1 cellular context compared by ENCODE assay signal in genomic region chr2:176001903-176002683, GRCh38.
TF ChIP-seq lines count a peak whose summit lies in the region.

LNPK (minus strand) TSS chr2:176002267; CDS start chr2:175995584, 6,683 bp downstream.

TF ChIP-seq in K562, 482 proteins besides CTCF, POLR2A, EP300 and RAD21 (continued from another document and continues in another):
- TF ChIP-seq ZBTB26 (CRISPR knock-in tag; IDR thresholded peaks at IDR 0.05) (no peak), ERF (CRISPR knock-in tag; IDR thresholded peaks at IDR 0.05) (peak; percentile 73), CBFB (CRISPR knock-in tag; IDR thresholded peaks at IDR 0.05) (no peak), ZNF507 (tag; conservative IDR thresholded peaks at IDR 0.05) (no peak), MED1 (CRISPR knock-in tag; IDR thresholded peaks at IDR 0.05; ENCODE audit: borderline replicate concordance) (no peak), ZBTB7A (IDR thresholded peaks at IDR 0.05; ENCODE audit: borderline replicate concordance, control insufficient read depth, low read depth, low read length) (peak; percentile 69; the same call in 1 of the 2 replicates), GABPB1 (CRISPR knock-in tag; IDR thresholded peaks at IDR 0.05) (peak; percentile 58), GMEB1 (CRISPR knock-in tag; IDR thresholded peaks at IDR 0.05) (peak; percentile 69; the same call in 1 of the 2 replicates), THRB (CRISPR knock-in tag; conservative IDR thresholded peaks at IDR 0.05) (0 out of 2 replicates have a peak, but pooled peaks have one; percentile 2), DMBX1 (CRISPR knock-in tag; IDR thresholded peaks at IDR 0.05; ENCODE audit: borderline replicate concordance) (0 out of 2 replicates have a peak, but pooled peaks have one; percentile 54), BRD4 (IDR thresholded peaks at IDR 0.05) (peak; percentile 70), VEZF1 (CRISPR knock-in tag; IDR thresholded peaks at IDR 0.05) (peak; percentile 71), RBM34 (IDR thresholded peaks at IDR 0.05; ENCODE audit: borderline replicate concordance, insufficient read depth, low read length) (no peak), KLF6 (CRISPR knock-in tag; IDR thresholded peaks at IDR 0.05; ENCODE audit: borderline replicate concordance) (0 out of 2 replicates have a peak, but pooled peaks have one; percentile 42), ZNF311 (CRISPR knock-in tag; IDR thresholded peaks at IDR 0.05) (no peak), NR3C1 (CRISPR knock-in tag; IDR thresholded peaks at IDR 0.05) (no peak), MLLT1 (IDR thresholded peaks at IDR 0.05) (peak in 1 of 2 experiments; percentile 56; a peak in 1 of 4 replicates), MAFG (tag; conservative IDR thresholded peaks at IDR 0.05) (no peak), LEF1 (IDR thresholded peaks at IDR 0.05) (no peak), ZSCAN32 (CRISPR knock-in tag; IDR thresholded peaks at IDR 0.05) (no peak), PHF21A (IDR thresholded peaks at IDR 0.05; ENCODE audit: borderline replicate concordance, low read depth) (no peak; the same call in 1 of the 2 replicates), MBD1 (CRISPR knock-in tag; IDR thresholded peaks at IDR 0.05) (no peak), RUNX1 (IDR thresholded peaks at IDR 0.05; ENCODE audit: low read depth) (no peak), ZNF133 (CRISPR knock-in tag; IDR thresholded peaks at IDR 0.05) (no peak), TFAP4 (CRISPR knock-in tag; IDR thresholded peaks at IDR 0.05; ENCODE audit: borderline replicate concordance) (peak; percentile 82), MTA2 (IDR thresholded peaks at IDR 0.05; ENCODE audit: low read depth) (no peak), HNRNPL (IDR thresholded peaks at IDR 0.05; ENCODE audit: low read depth, low read length) (peak; percentile 59; the same call in 1 of the 2 replicates), ZNF316 (IDR thresholded peaks at IDR 0.05) (no peak), MLX (CRISPR knock-in tag; conservative IDR thresholded peaks at IDR 0.05) (no peak), CTCFL (IDR thresholded peaks at IDR 0.05; ENCODE audit: borderline replicate concordance, insufficient read depth, low read depth, low read length, poor library complexity, severe bottlenecking) (no peak), HES1 (IDR thresholded peaks at IDR 0.05; ENCODE audit: low read depth) (0 out of 2 replicates have a peak, but pooled peaks have one; percentile 14), MCM3 (IDR thresholded peaks at IDR 0.05) (no peak), SRSF7 (optimal IDR thresholded peaks at IDR 0.05; ENCODE audit: low read depth, low read length) (no peak), CHD1 (IDR thresholded peaks at IDR 0.05; ENCODE audit: low read length) (no peak), ZHX1 (conservative IDR thresholded peaks at IDR 0.05; ENCODE audit: low read length) (no peak), THAP12 (CRISPR knock-in tag; IDR thresholded peaks at IDR 0.05) (peak; percentile 89)
